Comparison of ENCODE assay signal across 16 cellular contexts in the genomic region with DNA sequence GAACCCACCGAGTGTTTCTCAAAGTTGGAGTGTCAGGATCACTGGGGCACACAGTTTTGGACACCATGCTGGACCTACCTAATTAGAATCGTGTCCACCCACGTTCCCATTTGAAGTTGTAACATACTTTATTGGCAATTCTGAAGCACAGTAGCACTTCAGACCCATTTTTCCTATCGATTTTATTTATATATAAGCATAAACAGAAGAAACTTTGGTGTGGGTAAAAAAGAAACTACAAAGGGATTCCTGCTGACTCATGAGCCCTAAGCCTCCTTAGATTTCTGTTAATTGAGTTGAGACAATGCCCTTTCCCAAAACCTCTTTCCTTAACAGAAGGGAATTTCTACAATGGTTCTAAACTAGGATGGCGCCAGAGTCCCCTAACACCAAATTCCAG.
DNase-seq lines count a peak whose midpoint lies in the region; ATAC-seq, FAIRE-seq and TF ChIP-seq lines count a peak whose summit lies in the region.
"Had no signal": no experiment of that assay in that cellular context is flagged by ENCODE, and none has a peak within 500 bp of the region (broad histone marks: within the 10 kb centered on the region; RNA-seq: fewer than 3 reads in every experiment).

No MANE protein-coding gene starts in this region.

- H3K79me2 ChIP-seq in HepG2 (ENCODE audit: insufficient read depth, low read length) (no peaks in the 10 kb centered on the region), smooth muscle cell (ENCODE audit: low read depth) (no peaks in the 10 kb centered on the region)

- no peak for TF ChIP-seq CTCF in HepG2 (CRISPR knock-in tag; IDR thresholded peaks at IDR 0.05)
- no peak for TF ChIP-seq CTCF in right lobe of liver (IDR thresholded peaks at IDR 0.05)
- no peak for TF ChIP-seq CTCF in smooth muscle cell (IDR thresholded peaks at IDR 0.05; ENCODE audit: borderline replicate concordance, insufficient read depth, poor library complexity, severe bottlenecking)
- TF ChIP-seq CTCF in psoas muscle (IDR thresholded peaks at IDR 0.05): no peak

- in situ Hi-C loops in HepG2 (cut with HindIII; ENCODE audit: extremely low pct_ligation_motif_present, low pct_unique_long_range_greater_than_20kb): no loop called here

- TF ChIP-seq RAD21 in HepG2 (CRISPR knock-in tag; IDR thresholded peaks at IDR 0.05): no peak

- TF ChIP-seq EP300 in HepG2 (IDR thresholded peaks at IDR 0.05; ENCODE audit: low read depth in 2 of 2, low read length in 2 of 2) (no peak), HepG2 (CRISPR knock-in tag; IDR thresholded peaks at IDR 0.05; ENCODE audit: borderline replicate concordance) (no peak)

- H2AFZ ChIP-seq in HepG2 (ENCODE audit: low read length): no peak overlapping the region
- H2AFZ ChIP-seq in smooth muscle cell (ENCODE audit: low read depth): no peak overlapping the region

- CTCF ChIA-PET in HepG2 (lab: Yijun Ruan, JAX; ENCODE audit: low intra/inter-chr PET ratio, low total read pairs): no interaction called here

- H3K9ac ChIP-seq in HepG2 (ENCODE audit: insufficient read depth, low read depth, low read length) (no peak overlapping the region), smooth muscle cell (ENCODE audit: low read depth) (no peak overlapping the region)
- H3K9ac ChIP-seq: BLaER1 had no signal

- no peak for DNase-seq in HepG2 (ENCODE audit: low spot score)
- no peak for DNase-seq in right lobe of liver
- DNase-seq in RPMI7951 (ENCODE audit: low read depth): peak; percentile 36
- DNase-seq in fibroblast of peridontal ligament (ENCODE audit: extremely low read depth): peak; percentile 40
- DNase-seq in smooth muscle cell (lab: John Stamatoyannopoulos, UW; ENCODE audit: unreplicated experiment): no peak
- no peak for DNase-seq in NCI-H524 treated with DMSO at 0.1 percent for 48 hours (lab: John Stamatoyannopoulos, UW)
- no peak for DNase-seq in DMS79 treated with DMSO at 0.1 percent for 48 hours (lab: John Stamatoyannopoulos, UW)
- DNase-seq in psoas muscle: no peak
- DNase-seq: CD8-positive, alpha-beta T cell; NCI-H1436 treated with DMSO at 0.1 percent for 48 hours; NCI-H510A; RPMI8226; SIG-M5 had no signal

- no peak for FAIRE-seq in HepG2 (lab: Jason Lieb, UNC)
- FAIRE-seq: G401.6, H1 had no signal

- no peaks in the 10 kb centered on the region for H3F3A ChIP-seq in smooth muscle cell (ENCODE audit: low read depth)

- no peak for ATAC-seq in HepG2
- no peak for ATAC-seq in right lobe of liver
- ATAC-seq in psoas muscle: no peak
- ATAC-seq: CD8-positive, alpha-beta T cell had no signal

- H3K4me3 ChIP-seq in HepG2 (replicated peaks in 1 of 3; ENCODE audit: insufficient read depth in 1 of 3, low read depth in 2 of 3, low read length in 3 of 3) (no peak overlapping the region), right lobe of liver (no peak overlapping the region), smooth muscle cell (no peak overlapping the region), psoas muscle (no peak overlapping the region)
- H3K4me3 ChIP-seq: BLaER1 had no signal

- no TSS peak for BruUV-seq in HepG2 (replicated peaks; lab: Mats Ljungman, UMichigan)

- intact Hi-C loops in HepG2 (cut with micrococcal nuclease; ENCODE audit: unreplicated experiment) (no loop called here), right lobe of liver (cut with DNase I) (no loop called here), psoas muscle (cut with DNase I) (no loop called here)

- H3K4me1 ChIP-seq in HepG2 (ENCODE audit: insufficient read depth, low read length) (peaks cover 20% of the 10 kb centered on the region), right lobe of liver (peaks cover 0 to 4% (median 0%) of the 10 kb centered on the region in 4 donors), smooth muscle cell (ENCODE audit: low read depth) (peaks cover 17% of the 10 kb centered on the region), psoas muscle (no peaks in the 10 kb centered on the region)
- H3K4me1 ChIP-seq: BLaER1 had no signal

- H3K36me3 ChIP-seq in HepG2 (replicated peaks in 1 of 2; ENCODE audit: control insufficient read depth in 1 of 2, insufficient read depth in 2 of 2, low read length in 2 of 2) (no peaks in the 10 kb centered on the region), right lobe of liver (no peaks in the 10 kb centered on the region), smooth muscle cell (ENCODE audit: low read depth) (no peaks in the 10 kb centered on the region), psoas muscle (ENCODE audit: insufficient read depth in 1 of 2, low read depth in 1 of 2) (no peaks in the 10 kb centered on the region)
- H3K36me3 ChIP-seq: BLaER1 had no signal

- H3K4me2 ChIP-seq in HepG2 (ENCODE audit: low read depth, low read length) (no peak overlapping the region), smooth muscle cell (peak overlapping the region; percentile 17)
- H3K4me2 ChIP-seq: BLaER1 had no signal

- 94% methylated on average over 5 of the region's 5 CpGs for WGBS in HepG2 (ENCODE audit: low lambda C conversion rate)
- 91% methylated on average over 5 of the region's 5 CpGs for WGBS in right lobe of liver (ENCODE audit: insufficient coverage, low coverage, low lambda C conversion rate, missing lambda C conversion rate)
- WGBS in smooth muscle cell (ENCODE audit: low lambda C conversion rate): 70% methylated on average over 5 of the region's 5 CpGs
- WGBS in psoas muscle, 3 donors: 93 to 94% (median 93%) methylated on average over 5 of the region's 5 CpGs

- no peak for TF ChIP-seq POLR2A in HepG2 (IDR thresholded peaks at IDR 0.05; ENCODE audit: insufficient read depth in 1 of 2, low read depth in 2 of 2, low read length in 2 of 2)
- no peak for TF ChIP-seq POLR2A in right lobe of liver (IDR thresholded peaks at IDR 0.05)

- H3K27me3 ChIP-seq in HepG2 (ENCODE audit: control insufficient read depth in 1 of 2, insufficient read depth in 2 of 2, low read length in 2 of 2) (no peaks in the 10 kb centered on the region), right lobe of liver (no peaks in the 10 kb centered on the region), smooth muscle cell (ENCODE audit: low read depth) (no peaks in the 10 kb centered on the region), psoas muscle (ENCODE audit: insufficient read depth in 3 of 3, low read length in 2 of 3) (no peaks in the 10 kb centered on the region)
- H3K27me3 ChIP-seq: BLaER1 had no signal

- POLR2A ChIA-PET in HepG2 (lab: Yijun Ruan, JAX): no interaction called here

- H4K20me1 ChIP-seq in HepG2 (ENCODE audit: insufficient read depth, low read length) (no peaks in the 10 kb centered on the region), smooth muscle cell (ENCODE audit: low read depth) (no peaks in the 10 kb centered on the region)
- H4K20me1 ChIP-seq: BLaER1 had no signal

- H3K9me3 ChIP-seq in HepG2 (ENCODE audit: low read length) (no peaks in the 10 kb centered on the region), right lobe of liver (no peaks in the 10 kb centered on the region), smooth muscle cell (replicated peaks; ENCODE audit: low read depth) (no peaks in the 10 kb centered on the region), psoas muscle (no peaks in the 10 kb centered on the region)
- H3K9me3 ChIP-seq: BLaER1 had no signal

- H3K27ac ChIP-seq in HepG2 (ENCODE audit: extremely low read length, insufficient read depth, low read length) (no peak overlapping the region), right lobe of liver (no peak overlapping the region), smooth muscle cell (ENCODE audit: low read depth) (no peak overlapping the region), psoas muscle (no peak overlapping the region)
- H3K27ac ChIP-seq: BLaER1 had no signal

TF ChIP-seq in HepG2, 621 proteins besides CTCF, POLR2A, EP300 and RAD21:
- TF ChIP-seq MAFF (IDR thresholded peaks at IDR 0.05; ENCODE audit: low read depth, low read length): peak; percentile 38; the same call in 1 of the 2 replicates
- no peak for TF ChIP-seq ZNF850 (CRISPR knock-in tag; conservative IDR thresholded peaks at IDR 0.05)
- TF ChIP-seq MAFK (conservative IDR thresholded peaks at IDR 0.05 in 1 of 2, IDR thresholded peaks at IDR 0.05 in 1 of 2; ENCODE audit: low read length in 2 of 2): peak in 1 of 2 experiments; percentile 51; a peak in 1 of 4 replicates

Comparison
In these comparisons a context has a peak if more than half of its experiments do, and no peak if none do; other contexts are left out.
1. DNase-seq: peak in RPMI7951 (single experiment) and fibroblast of peridontal ligament (single experiment); none in HepG2 (single experiment), right lobe of liver (0 of 3), smooth muscle cell (single experiment), NCI-H524 treated with DMSO at 0.1 percent for 48 hours (single experiment), DMS79 treated with DMSO at 0.1 percent for 48 hours (single experiment) and psoas muscle (0 of 2).